ENCODE assay signal across 1 cellular context in the genomic region with DNA sequence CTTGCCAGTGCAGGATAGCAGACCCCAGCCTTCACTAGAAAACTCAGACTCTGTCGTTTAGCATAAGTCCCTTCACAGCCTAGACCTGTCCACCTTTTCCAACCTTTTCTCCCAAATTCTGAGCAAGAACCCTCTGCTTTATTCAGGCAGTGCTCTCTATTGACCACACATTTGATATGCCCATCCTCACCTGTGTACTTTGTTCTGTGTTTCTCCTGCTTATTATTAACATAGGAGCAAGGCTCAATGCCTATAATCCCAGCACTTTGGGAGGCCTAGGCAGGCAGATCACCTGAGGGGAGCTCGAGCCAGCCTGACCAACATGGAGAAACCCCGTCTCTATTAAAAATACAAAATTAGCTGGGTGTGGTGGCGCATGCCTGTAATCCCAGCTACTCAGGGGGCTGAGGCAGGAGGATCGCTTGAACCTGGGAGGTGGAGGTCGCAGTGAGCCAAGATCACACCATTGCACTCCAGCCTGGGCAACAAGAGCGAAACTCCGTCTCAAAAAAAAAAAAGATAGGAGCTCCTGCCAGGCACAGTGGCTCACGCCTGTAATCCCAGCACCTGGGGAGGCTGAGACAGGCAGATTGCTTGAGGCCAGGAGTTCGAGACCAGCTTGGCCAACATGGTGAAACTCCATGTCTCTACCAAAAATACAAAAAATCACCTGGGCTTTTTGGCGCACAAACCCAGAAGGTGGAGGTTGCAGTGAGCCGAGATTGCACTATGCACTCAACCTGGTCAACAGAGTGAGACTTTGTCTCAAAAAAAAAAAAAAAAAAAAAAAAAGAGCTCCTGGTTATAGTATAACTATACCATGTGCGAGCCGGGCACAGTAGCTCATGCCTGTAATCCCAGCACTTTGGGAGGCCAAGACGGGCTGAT.
TF ChIP-seq lines count a peak whose summit lies in the region.
"Not testable (repeated sequence)": the region's sequence is repeated elsewhere in the genome, so short reads cannot be mapped to it uniquely, and the experiment has no call there.

No MANE protein-coding gene starts in this region.

TF ChIP-seq in HepG2, 621 proteins besides CTCF, POLR2A, EP300 and RAD21 (continued from another document and continues in another):
- TF ChIP-seq ZBTB3 (CRISPR knock-in tag; IDR thresholded peaks at IDR 0.05; ENCODE audit: borderline replicate concordance, low read depth) (0 out of 2 replicates have a peak, but pooled peaks have one; percentile 41), GABPB1 (CRISPR knock-in tag; IDR thresholded peaks at IDR 0.05) (0 out of 2 replicates have a peak, but pooled peaks have one; percentile 4), TEAD3 (CRISPR knock-in tag; optimal IDR thresholded peaks at IDR 0.05; ENCODE audit: borderline replicate concordance) (peak; percentile 56), ZNF891 (CRISPR knock-in tag; IDR thresholded peaks at IDR 0.05) (0 out of 2 replicates have a peak, but pooled peaks have one; percentile 23), SALL1 (CRISPR knock-in tag; IDR thresholded peaks at IDR 0.05) (peak; percentile 31; the same call in 1 of the 2 replicates), EEA1 (CRISPR knock-in tag; IDR thresholded peaks at IDR 0.05; ENCODE audit: borderline replicate concordance) (0 out of 2 replicates have a peak, but pooled peaks have one; percentile 69), PHF20 (CRISPR knock-in tag; IDR thresholded peaks at IDR 0.05) (peak; percentile 57; the same call in 1 of the 2 replicates), CBX5 (CRISPR knock-in tag; IDR thresholded peaks at IDR 0.05; ENCODE audit: borderline replicate concordance) (0 out of 2 replicates have a peak, but pooled peaks have one; percentile 47), YEATS2 (CRISPR knock-in tag; IDR thresholded peaks at IDR 0.05; ENCODE audit: borderline replicate concordance) (peak; percentile 34; the same call in 1 of the 2 replicates), ERF (CRISPR knock-in tag; IDR thresholded peaks at IDR 0.05) (peak; percentile 47; the same call in 1 of the 2 replicates), HDAC1 (CRISPR knock-in tag; IDR thresholded peaks at IDR 0.05) (peak; percentile 58), TFDP1 (CRISPR knock-in tag; IDR thresholded peaks at IDR 0.05; ENCODE audit: borderline replicate concordance) (peak; percentile 34; the same call in 1 of the 2 replicates), ZNF503 (CRISPR knock-in tag; IDR thresholded peaks at IDR 0.05) (0 out of 2 replicates have a peak, but pooled peaks have one; percentile 35), NCOR1 (IDR thresholded peaks at IDR 0.05; ENCODE audit: borderline replicate concordance, low read length) (peak; percentile 41; the same call in 1 of the 2 replicates), FOXP4 (CRISPR knock-in tag; IDR thresholded peaks at IDR 0.05) (peak; percentile 35; the same call in 1 of the 2 replicates), TFDP2 (CRISPR knock-in tag; IDR thresholded peaks at IDR 0.05) (peak; percentile 51), ARID4A (CRISPR knock-in tag; IDR thresholded peaks at IDR 0.05; ENCODE audit: borderline replicate concordance) (peak; percentile 38; the same call in 1 of the 2 replicates), TCF12 (CRISPR knock-in tag; IDR thresholded peaks at IDR 0.05) (peak; percentile 63; the same call in 1 of the 2 replicates), ZNF770 (CRISPR knock-in tag; IDR thresholded peaks at IDR 0.05) (peak; percentile 87), SP4 (CRISPR knock-in tag; IDR thresholded peaks at IDR 0.05) (peak; percentile 26; the same call in 1 of the 2 replicates), LCORL (CRISPR knock-in tag; IDR thresholded peaks at IDR 0.05) (peak; percentile 75), WIZ (CRISPR knock-in tag; IDR thresholded peaks at IDR 0.05) (0 out of 2 replicates have a peak, but pooled peaks have one; percentile 70), SOX6 (CRISPR knock-in tag; IDR thresholded peaks at IDR 0.05) (peak; percentile 64), POGZ (CRISPR knock-in tag; IDR thresholded peaks at IDR 0.05) (peak; percentile 64), ZNF574 (CRISPR knock-in tag; IDR thresholded peaks at IDR 0.05) (0 out of 2 replicates have a peak, but pooled peaks have one; percentile 22)
- TF ChIP-seq, protein P1, sequence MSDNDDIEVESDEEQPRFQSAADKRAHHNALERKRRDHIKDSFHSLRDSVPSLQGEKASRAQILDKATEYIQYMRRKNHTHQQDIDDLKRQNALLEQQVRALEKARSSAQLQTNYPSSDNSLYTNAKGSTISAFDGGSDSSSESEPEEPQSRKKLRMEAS (IDR thresholded peaks at IDR 0.05), result peak; percentile 25
- TF ChIP-seq, protein P2, sequence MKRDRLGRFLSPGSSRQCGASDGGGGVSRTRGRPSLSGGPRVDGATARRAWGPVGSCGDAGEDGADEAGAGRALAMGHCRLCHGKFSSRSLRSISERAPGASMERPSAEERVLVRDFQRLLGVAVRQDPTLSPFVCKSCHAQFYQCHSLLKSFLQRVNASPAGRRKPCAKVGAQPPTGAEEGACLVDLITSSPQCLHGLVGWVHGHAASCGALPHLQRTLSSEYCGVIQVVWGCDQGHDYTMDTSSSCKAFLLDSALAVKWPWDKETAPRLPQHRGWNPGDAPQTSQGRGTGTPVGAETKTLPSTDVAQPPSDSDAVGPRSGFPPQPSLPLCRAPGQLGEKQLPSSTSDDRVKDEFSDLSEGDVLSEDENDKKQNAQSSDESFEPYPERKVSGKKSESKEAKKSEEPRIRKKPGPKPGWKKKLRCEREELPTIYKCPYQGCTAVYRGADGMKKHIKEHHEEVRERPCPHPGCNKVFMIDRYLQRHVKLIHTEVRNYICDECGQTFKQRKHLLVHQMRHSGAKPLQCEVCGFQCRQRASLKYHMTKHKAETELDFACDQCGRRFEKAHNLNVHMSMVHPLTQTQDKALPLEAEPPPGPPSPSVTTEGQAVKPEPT (CRISPR knock-in tag; IDR thresholded peaks at IDR 0.05; ENCODE audit: low read depth), result 0 out of 2 replicates have a peak, but pooled peaks have one; percentile 58
- TF ChIP-seq, protein P3, sequence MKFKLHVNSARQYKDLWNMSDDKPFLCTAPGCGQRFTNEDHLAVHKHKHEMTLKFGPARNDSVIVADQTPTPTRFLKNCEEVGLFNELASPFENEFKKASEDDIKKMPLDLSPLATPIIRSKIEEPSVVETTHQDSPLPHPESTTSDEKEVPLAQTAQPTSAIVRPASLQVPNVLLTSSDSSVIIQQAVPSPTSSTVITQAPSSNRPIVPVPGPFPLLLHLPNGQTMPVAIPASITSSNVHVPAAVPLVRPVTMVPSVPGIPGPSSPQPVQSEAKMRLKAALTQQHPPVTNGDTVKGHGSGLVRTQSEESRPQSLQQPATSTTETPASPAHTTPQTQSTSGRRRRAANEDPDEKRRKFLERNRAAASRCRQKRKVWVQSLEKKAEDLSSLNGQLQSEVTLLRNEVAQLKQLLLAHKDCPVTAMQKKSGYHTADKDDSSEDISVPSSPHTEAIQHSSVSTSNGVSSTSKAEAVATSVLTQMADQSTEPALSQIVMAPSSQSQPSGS (CRISPR knock-in tag; IDR thresholded peaks at IDR 0.05), result 0 out of 2 replicates have a peak, but pooled peaks have one; percentile 10
- TF ChIP-seq TCF12, LCORL, SOX6 (IDR thresholded peaks at IDR 0.05): not testable (repeated sequence)
